ENCODE assay signal across 8 cellular contexts in genomic region chr9:15306068-15306756, GRCh38.
DNase-seq lines count a peak whose midpoint lies in the region; ATAC-seq and TF ChIP-seq lines count a peak whose summit lies in the region.

No MANE protein-coding gene starts in this region.

- H3K4me3 ChIP-seq in GM12864 (ENCODE audit: low read depth, low read length) (peak overlapping the region; percentile 70), HUES48 (ENCODE audit: low read depth, low read length) (peak overlapping the region; percentile 89), rectal smooth muscle tissue (ENCODE audit: low read length) (peak overlapping the region; percentile 98)

- DNase-seq in GM12864 (ENCODE audit: low read depth) (no peak), RPMI8226 (peak; percentile 66), amniotic epithelial cell (ENCODE audit: low read depth) (peak; percentile 58), hypothalamus (lab: John Stamatoyannopoulos, UW) (peak in 37 of 51 donors; percentile 2 to 71 (median 28))

- peaks cover 7% of the 10 kb centered on the region; the same call in 1 of the 2 replicates for H3K27me3 ChIP-seq in HUES48 (ENCODE audit: control insufficient read depth, insufficient read depth, low read length)
- no peaks in the 10 kb centered on the region for H3K27me3 ChIP-seq in rectal smooth muscle tissue (ENCODE audit: control insufficient read depth, insufficient read depth, low read length)

- H3K36me3 ChIP-seq in HUES48 (ENCODE audit: control insufficient read depth, insufficient read depth, low read length) (no peaks in the 10 kb centered on the region), rectal smooth muscle tissue (ENCODE audit: control insufficient read depth, insufficient read depth, low read length) (no peaks in the 10 kb centered on the region)

- no peak for ATAC-seq in GM21825 (IDR thresholded peaks at IDR 0.05; ENCODE audit: unreplicated experiment)
- no peak for ATAC-seq in HG03378 (IDR thresholded peaks at IDR 0.05; ENCODE audit: unreplicated experiment)

- no peak for TF ChIP-seq CTCF in GM12864 (IDR thresholded peaks at IDR 0.05; ENCODE audit: low read depth, low read length, missing control alignments)

- H3K27ac ChIP-seq in HUES48 (ENCODE audit: low read depth, low read length): peak overlapping the region; percentile 84
- H3K27ac ChIP-seq in rectal smooth muscle tissue (ENCODE audit: low read depth, low read length): peak overlapping the region; percentile 92

- H3K9me3 ChIP-seq in HUES48 (ENCODE audit: control insufficient read depth, insufficient read depth, low read length): no peaks in the 10 kb centered on the region

- H3K9ac ChIP-seq in HUES48 (ENCODE audit: low read depth, low read length) (peak overlapping the region; percentile 66), rectal smooth muscle tissue (ENCODE audit: low read length) (peak overlapping the region; percentile 97)

- peaks cover 10% of the 10 kb centered on the region for H3K4me1 ChIP-seq in HUES48 (ENCODE audit: control insufficient read depth, insufficient read depth, low read length)
- peaks cover 2% of the 10 kb centered on the region for H3K4me1 ChIP-seq in rectal smooth muscle tissue (ENCODE audit: control insufficient read depth, insufficient read depth, low read length)
